In the genomic region with DNA sequence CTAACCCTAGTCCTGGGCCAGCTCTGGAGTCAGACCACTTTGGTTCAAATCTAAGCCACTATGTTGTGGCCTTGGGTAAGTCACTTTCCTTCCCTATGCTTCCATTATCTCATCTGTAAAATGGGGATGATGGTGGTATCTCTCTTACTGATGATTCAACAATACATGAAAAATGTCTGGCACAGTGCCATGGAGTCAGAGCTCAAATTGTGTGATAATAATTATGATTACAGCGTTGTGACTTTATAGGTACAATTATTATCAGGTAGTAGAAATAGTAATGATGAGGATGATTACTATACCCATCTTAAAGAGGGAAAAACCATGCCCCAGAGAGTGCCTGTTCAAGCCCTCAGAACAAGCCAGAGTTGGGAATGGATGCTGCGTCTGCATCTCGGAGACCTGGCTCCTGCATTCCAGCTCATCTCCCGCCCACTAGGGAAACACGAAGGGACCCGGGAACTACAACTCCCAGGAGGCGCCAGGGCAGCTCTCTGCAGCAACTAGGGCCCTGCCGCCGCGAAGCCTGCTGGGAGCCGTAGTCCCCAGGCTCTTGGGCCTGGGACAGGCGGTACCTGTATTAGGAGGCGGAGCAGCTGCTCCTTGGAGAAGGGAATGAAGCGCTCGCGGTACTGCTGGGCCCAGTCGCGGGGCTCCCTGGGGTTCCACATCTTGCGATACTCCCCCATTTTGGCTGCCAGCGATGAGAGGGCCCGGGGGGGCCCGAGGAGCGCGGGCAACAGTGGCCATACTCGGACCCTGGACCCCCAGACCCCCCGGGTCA, we compare ENCODE assay signal across 8 cellular contexts. TPM values are rescaled to one million over a fixed set of nuclear protein-coding genes. Genes with fewer than 3 reads are reported as not detected.
DNase-seq lines count a peak whose midpoint lies in the region; ATAC-seq and TF ChIP-seq lines count a peak whose summit lies in the region.

No MANE protein-coding gene starts in this region.

- peak overlapping the region; percentile 96 for H3K27ac Mint-ChIP-seq in activated naive CD8-positive, alpha-beta T cell

- peaks cover 12% of the 10 kb centered on the region for H3K4me1 ChIP-seq in suprapubic skin

- TF ChIP-seq POLR2A in suprapubic skin (IDR thresholded peaks at IDR 0.05), result no peak

- peak; percentile 41 for ATAC-seq in HG02571 (IDR thresholded peaks at IDR 0.05; ENCODE audit: unreplicated experiment)

- DNase-seq in GM03348 (ENCODE audit: low spot score), result peak; percentile 93
- DNase-seq in NCI-H1092 (lab: John Stamatoyannopoulos, UW), result peak; percentile 93
- peak; percentile 29 for DNase-seq in SKM-1 (lab: John Stamatoyannopoulos, UW; ENCODE audit: unreplicated experiment)
- peak; percentile 68 for DNase-seq in glomerular endothelial cell (ENCODE audit: extremely low read depth, low read depth, low spot score)
- peak; percentile 72 to 99 (median 94) for DNase-seq in nucleus accumbens (lab: John Stamatoyannopoulos, UW)
- DNase-seq in suprapubic skin (ENCODE audit: low spot score in 2 of 2), result peak; percentile 95

- H3K27me3 ChIP-seq in suprapubic skin, result no peaks in the 10 kb centered on the region

- no peaks in the 10 kb centered on the region for H3K27me3 Mint-ChIP-seq in activated naive CD8-positive, alpha-beta T cell

- H3K36me3 ChIP-seq in suprapubic skin, result no peaks in the 10 kb centered on the region

- H3K27ac ChIP-seq in suprapubic skin, result peak overlapping the region; percentile 81

- H3K9me3 ChIP-seq in suprapubic skin, result no peaks in the 10 kb centered on the region

- H3K4me1 Mint-ChIP-seq in activated naive CD8-positive, alpha-beta T cell (ENCODE audit: low read depth), result peaks cover 11% of the 10 kb centered on the region

- no peaks in the 10 kb centered on the region for H3K9me3 Mint-ChIP-seq in activated naive CD8-positive, alpha-beta T cell (ENCODE audit: low read depth)

- WGBS in suprapubic skin, result 8% methylated on average over 6 of the region's 26 CpGs

- H3K4me3 ChIP-seq in suprapubic skin, result peak overlapping the region; percentile 59

- TF ChIP-seq CTCF in suprapubic skin (IDR thresholded peaks at IDR 0.05), result no peak

- H3K4me3 Mint-ChIP-seq in activated naive CD8-positive, alpha-beta T cell, result peak overlapping the region; percentile 93

- TF ChIP-seq EP300 in suprapubic skin (IDR thresholded peaks at IDR 0.05), result no peak

- peaks cover 3% of the 10 kb centered on the region for H3K36me3 Mint-ChIP-seq in activated naive CD8-positive, alpha-beta T cell

RNA-seq across cellular contexts. Expression of a gene that starts 0.8 kb away (rescaled TPM):
- total RNA-seq in glomerular endothelial cell (5.1 and 6.8 TPM in 2 replicates), suprapubic skin (10 to 100 TPM in 2 of 4 donors, 1 to 10 TPM in 2; 7.8 to 14.7 (median 9.3) TPM)

RNA-seq across cellular contexts. Expression of a gene that starts 1.3 kb away (rescaled TPM):
- not detected in 2 replicates for total RNA-seq in glomerular endothelial cell
- not detected for total RNA-seq in suprapubic skin

RNA-seq across cellular contexts. Expression of a gene that starts 28.4 kb away (rescaled TPM):
- total RNA-seq in glomerular endothelial cell (174 and 177 TPM in 2 replicates), suprapubic skin (10 to 100 TPM; 77.3 to 94.1 (median 87.7) TPM)

RNA-seq across cellular contexts. Expression of a gene that starts 30.6 kb away (rescaled TPM):
- total RNA-seq in glomerular endothelial cell (0.53 and 0.76 TPM in 2 replicates), suprapubic skin (1 to 10 TPM in 2 of 4 donors, under 1 TPM in 2; 0.38 to 1.4 (median 0.94) TPM)

RNA-seq across cellular contexts. Expression of a gene that starts 37.6 kb away (rescaled TPM):
- total RNA-seq in glomerular endothelial cell (37.7 and 44.7 TPM in 2 replicates), suprapubic skin (10 to 100 TPM in 3 of 4 donors, 1 to 10 TPM in 1; 9.3 to 22.5 (median 13.2) TPM)

Comparison
In these comparisons a context has a peak if more than half of its experiments do, and no peak if none do; other contexts are left out.
1. Peak in every context shown above with its lines: DNase-seq, ATAC-seq, H3K4me3 ChIP-seq and H3K27ac ChIP-seq.
2. DNase-seq: peak in every context shown above with its lines; median percentile 95 in suprapubic skin; 94 in nucleus accumbens; 93 in GM03348; 93 in NCI-H1092; 68 in glomerular endothelial cell; 29 in SKM-1.